In genomic region chr2:58432491-58433166, GRCh38 we compare ENCODE assay signal across 27 cellular contexts.
DNase-seq lines count a peak whose midpoint lies in the region; ATAC-seq, FAIRE-seq and TF ChIP-seq lines count a peak whose summit lies in the region.
"Had no signal": no experiment of that assay in that cellular context is flagged by ENCODE, and none has a peak within 500 bp of the region (broad histone marks: within the 10 kb centered on the region; RNA-seq: fewer than 3 reads in every experiment).

No MANE protein-coding gene starts in this region.

- H4K91ac ChIP-seq in H1 (replicated peaks; ENCODE audit: insufficient read length, low read length), result no peak overlapping the region

- H3K14ac ChIP-seq in H1 (ENCODE audit: insufficient read length), result no peak overlapping the region

- no peak for FAIRE-seq in H1 (lab: Jason Lieb, UNC)
- FAIRE-seq: HepG2, K562, RCC 7860 had no signal

- H3K79me2 ChIP-seq in H1 (ENCODE audit: control insufficient read depth in 1 of 2, insufficient read depth in 2 of 2, low read length in 2 of 2), result no peaks in the 10 kb centered on the region; a peak in 1 of 4 replicates

- no peak overlapping the region for H3K4me3 Mint-ChIP-seq in osteocyte (ENCODE audit: unreplicated experiment)
- H3K4me3 Mint-ChIP-seq in stimulated activated naive B cell treated with anti-CD40 and anti-IgM and Interleukin-4, amounts not matched to agents 10 μg/mL and 1 μg/mL and 100 μg/mL, for 72 hours, result no peak overlapping the region
- H3K4me3 Mint-ChIP-seq in chondrocyte (ENCODE audit: unreplicated experiment), result no peak overlapping the region
- H3K4me3 Mint-ChIP-seq: CD4-positive, alpha-beta T cell had no signal

- no peak overlapping the region for H3K23ac ChIP-seq in H1 (ENCODE audit: insufficient read length)

- H4K20me1 ChIP-seq in H1 (replicated peaks in 1 of 2; ENCODE audit: control insufficient read depth in 1 of 2, insufficient read depth in 2 of 2, low read length in 2 of 2), result no peaks in the 10 kb centered on the region
- H4K20me1 ChIP-seq: BLaER1 had no signal

- WGBS in H1 (ENCODE audit: extremely low coverage in 1 of 2, insufficient coverage in 1 of 2, insufficient read length in 1 of 2, insufficient replicate concordance in 2 of 2, low coverage in 1 of 2, low lambda C conversion rate in 2 of 2, missing lambda C conversion rate in 1 of 2), 2 experiments, result 90 to 100% methylated on average over 2 to 3 of the region's 3 CpGs

- 0 out of 2 replicates have a peak overlapping the region, but pooled peaks have one; percentile 7 for H2BK15ac ChIP-seq in H1 (ENCODE audit: low read length)

- intact Hi-C loops in mucosa of descending colon (cut with DNase I, micrococcal nuclease), result no loop called here

- no peak overlapping the region for H3K4ac ChIP-seq in H1 (replicated peaks; ENCODE audit: insufficient read length, low read depth, low read length)

- H3K4me1 Mint-ChIP-seq in osteocyte (ENCODE audit: unreplicated experiment) (peaks cover 7% of the 10 kb centered on the region), chondrocyte (ENCODE audit: low read depth) (peaks cover 8% of the 10 kb centered on the region)
- H3K4me1 Mint-ChIP-seq in stimulated activated naive B cell treated with anti-CD40 and anti-IgM and Interleukin-4, amounts not matched to agents 10 μg/mL and 1 μg/mL and 100 μg/mL, for 72 hours, result peaks cover 2 to 6% of the 10 kb centered on the region in 2 donors

- no peak for TF ChIP-seq EP300 in H1 (IDR thresholded peaks at IDR 0.05; ENCODE audit: borderline replicate concordance in 1 of 2, low read depth in 2 of 2, low read length in 2 of 2)

- H3K23me2 ChIP-seq in H1 (ENCODE audit: low read depth, low read length), result peaks cover 7% of the 10 kb centered on the region

- no peaks in the 10 kb centered on the region for H3K79me1 ChIP-seq in H1 (ENCODE audit: low read depth, low read length)

- H3K27ac Mint-ChIP-seq in osteocyte (ENCODE audit: unreplicated experiment) (no peak overlapping the region), chondrocyte (ENCODE audit: unreplicated experiment) (no peak overlapping the region)
- no peak overlapping the region for H3K27ac Mint-ChIP-seq in stimulated activated naive B cell treated with anti-CD40 and anti-IgM and Interleukin-4, amounts not matched to agents 10 μg/mL and 1 μg/mL and 100 μg/mL, for 72 hours
- H3K27ac Mint-ChIP-seq: CD4-positive, alpha-beta T cell had no signal

- no peak overlapping the region for H2BK5ac ChIP-seq in H1 (ENCODE audit: low read depth, low read length)

- H3K27ac ChIP-seq in H1 (ENCODE audit: low read depth, low read length), result no peak overlapping the region
- H3K27ac ChIP-seq: 22Rv1, BLaER1, SJCRH30 had no signal

- no peaks in the 10 kb centered on the region for H3K9me3 Mint-ChIP-seq in osteocyte (ENCODE audit: unreplicated experiment)
- no peaks in the 10 kb centered on the region for H3K9me3 Mint-ChIP-seq in stimulated activated naive B cell treated with anti-CD40 and anti-IgM and Interleukin-4, amounts not matched to agents 10 μg/mL and 1 μg/mL and 100 μg/mL, for 72 hours
- no peaks in the 10 kb centered on the region for H3K9me3 Mint-ChIP-seq in chondrocyte (ENCODE audit: low read depth)
- H3K9me3 Mint-ChIP-seq: CD4-positive, alpha-beta T cell had no signal

- ATAC-seq in mucosa of descending colon, result peak; percentile 89
- ATAC-seq in stimulated activated naive B cell treated with anti-CD40 and anti-IgM and Interleukin-4, amounts not matched to agents 10 μg/mL and 1 μg/mL and 100 μg/mL, for 72 hours (replicated peaks), result no peak
- ATAC-seq: HepG2, K562 had no signal

- H3K9me3 ChIP-seq in H1 (ENCODE audit: insufficient read depth in 2 of 2, low read depth in 1 of 2, low read length in 1 of 2), result no peaks in the 10 kb centered on the region
- no peaks in the 10 kb centered on the region for H3K9me3 ChIP-seq in mucosa of descending colon
- H3K9me3 ChIP-seq: BLaER1, SJCRH30 had no signal

- TF ChIP-seq RAD21 in H1 (IDR thresholded peaks at IDR 0.05 in 1 of 2, conservative IDR thresholded peaks at IDR 0.05 in 1 of 2; ENCODE audit: low read depth in 2 of 2, low read length in 2 of 2), result no peak

- peaks cover 54% of the 10 kb centered on the region for H3K27me3 Mint-ChIP-seq in osteocyte (ENCODE audit: unreplicated experiment)
- peaks cover 19 to 24% of the 10 kb centered on the region in 2 donors for H3K27me3 Mint-ChIP-seq in stimulated activated naive B cell treated with anti-CD40 and anti-IgM and Interleukin-4, amounts not matched to agents 10 μg/mL and 1 μg/mL and 100 μg/mL, for 72 hours
- H3K27me3 Mint-ChIP-seq in chondrocyte (ENCODE audit: low read depth), result peaks cover 2% of the 10 kb centered on the region

- no peaks in the 10 kb centered on the region for H3K27me3 ChIP-seq in H1 (replicated peaks in 1 of 4; ENCODE audit: control insufficient read depth in 3 of 4, extremely low read depth in 1 of 4, insufficient read depth in 3 of 4, low read length in 3 of 4)
- H3K27me3 ChIP-seq: BLaER1, SJCRH30 had no signal

- no peak for TF ChIP-seq POLR2A in H1 (IDR thresholded peaks at IDR 0.05; ENCODE audit: control extremely low read depth in 1 of 2, low read depth in 2 of 2, low read length in 2 of 2)

- no peak overlapping the region; the same call in 1 of the 2 replicates for H3K18ac ChIP-seq in H1 (ENCODE audit: extremely low read depth, low read length)

- DNase-seq in NCI-H446 treated with DMSO at 0.1 percent for 48 hours (lab: John Stamatoyannopoulos, UW) (peak; percentile 1), NCI-H446 (lab: John Stamatoyannopoulos, UW) (no peak), H1 (ENCODE audit: low read depth in 1 of 2, low spot score in 2 of 2) (no peak), mucosa of descending colon (peak in 2 of 3 donors; percentile 27 to 39), osteocyte (ENCODE audit: extremely low spot score, unreplicated experiment) (no peak), chondrocyte (ENCODE audit: low spot score) (no peak)
- no peak for DNase-seq in stimulated activated naive B cell treated with anti-CD40 and anti-IgM and Interleukin-4, amounts not matched to agents 10 μg/mL and 1 μg/mL and 100 μg/mL, for 72 hours
- no peak for DNase-seq in stimulated activated CD8-positive, alpha-beta memory T cell treated with anti-CD3 and anti-CD28 coated beads, Interleukin-4, amount 100 ng/mL, for 48 hours
- DNase-seq: ACHN; CD4-positive, alpha-beta T cell; COR-L47; DMS79; H7; MM.1S; NCI-H1048; NCI-H1436; NCI-H187 treated with DMSO at 0.1 percent for 48 hours; NCI-H2227 treated with DMSO at 0.1 percent for 48 hours; NCI-H524 treated with DMSO at 0.1 percent for 48 hours; NCI-H82; OCI-M1; SJCRH30 had no signal

- no peak overlapping the region for H2BK120ac ChIP-seq in H1 (replicated peaks; ENCODE audit: low read depth, low read length)

- H3K4me1 ChIP-seq in H1 (replicated peaks in 1 of 4; ENCODE audit: control insufficient read depth in 3 of 4, insufficient read depth in 4 of 4, low read length in 3 of 4), result peaks cover 0 to 12% (median 4%) of the 10 kb centered on the region in 4 experiments; a peak in 3 of 7 replicates
- H3K4me1 ChIP-seq in mucosa of descending colon (ENCODE audit: low read depth), result peaks cover 2% of the 10 kb centered on the region
- H3K4me1 ChIP-seq: BLaER1, SJCRH30 had no signal

- no peak overlapping the region; the same call in 1 of the 2 replicates for H2BK20ac ChIP-seq in H1 (ENCODE audit: low read length)

- H4K8ac ChIP-seq in H1 (ENCODE audit: extremely low read depth, insufficient read depth, low read length), result no peak overlapping the region

- CTCF ChIA-PET in H1 (lab: Charles Lee; ENCODE audit: partially characterized antibody), result interaction anchor here (3.6 to 3.7 kb wide), 2 partner anchors 11 to 16 kb away, joined by 10 to 12 read pairs; no protein-coding TSS in a partner anchor

- H3K36me3 Mint-ChIP-seq in osteocyte (ENCODE audit: unreplicated experiment) (no peaks in the 10 kb centered on the region), chondrocyte (ENCODE audit: low read depth) (no peaks in the 10 kb centered on the region)
- no peaks in the 10 kb centered on the region for H3K36me3 Mint-ChIP-seq in stimulated activated naive B cell treated with anti-CD40 and anti-IgM and Interleukin-4, amounts not matched to agents 10 μg/mL and 1 μg/mL and 100 μg/mL, for 72 hours

- H3K36me3 ChIP-seq in H1 (ENCODE audit: control insufficient read depth in 2 of 4, insufficient read depth in 4 of 4, low read length in 3 of 4) (no peaks in the 10 kb centered on the region), mucosa of descending colon (ENCODE audit: low read depth) (no peaks in the 10 kb centered on the region)
- H3K36me3 ChIP-seq: BLaER1, SJCRH30 had no signal

- H3K4me3 ChIP-seq in H1 (ENCODE audit: extremely low read depth in 1 of 4, insufficient read depth in 2 of 4, low read depth in 3 of 4, low read length in 4 of 4) (no peak overlapping the region), mucosa of descending colon (no peak overlapping the region)
- H3K4me3 ChIP-seq: BLaER1, K562, SJCRH30 had no signal

- no peak overlapping the region for H2AFZ ChIP-seq in H1 (ENCODE audit: low read length)

- no peak overlapping the region for H2AK5ac ChIP-seq in H1 (ENCODE audit: low read depth, low read length)

- H3K4me2 ChIP-seq in H1 (ENCODE audit: insufficient read depth in 1 of 2, low read depth in 2 of 2, low read length in 2 of 2), result no peak overlapping the region
- H3K4me2 ChIP-seq: BLaER1 had no signal

- H4K5ac ChIP-seq in H1 (ENCODE audit: insufficient read length, low read depth, low read length), result no peak overlapping the region

- no peak overlapping the region for H3K56ac ChIP-seq in H1 (replicated peaks; ENCODE audit: insufficient read length, low read depth, low read length)

- POLR2A ChIA-PET in H1 (lab: Charles Lee; ENCODE audit: partially characterized antibody), result no interaction called here

- no peak overlapping the region for H3K9ac ChIP-seq in H1 (replicated peaks in 1 of 4; ENCODE audit: extremely low read depth in 1 of 4, low read depth in 3 of 4, low read length in 3 of 4)
- H3K9ac ChIP-seq: BLaER1 had no signal

- H2BK12ac ChIP-seq in H1 (ENCODE audit: low read depth, low read length), result peak overlapping the region; percentile 69; the same call in 1 of the 2 replicates

- TF ChIP-seq CTCF in H1 (IDR thresholded peaks at IDR 0.05; ENCODE audit: control extremely low read depth in 1 of 3, insufficient read depth in 1 of 3, low read depth in 1 of 3, low read length in 3 of 3) (no peak), mucosa of descending colon (IDR thresholded peaks at IDR 0.05) (no peak), osteocyte (IDR thresholded peaks at IDR 0.05) (no peak), chondrocyte (IDR thresholded peaks at IDR 0.05) (no peak)

TF ChIP-seq in H1, 55 proteins besides CTCF, POLR2A, EP300 and RAD21 (continues in another document):
- TF ChIP-seq TEAD4 (IDR thresholded peaks at IDR 0.05; ENCODE audit: low read depth, low read length), result no peak
- TF ChIP-seq SIX5 (IDR thresholded peaks at IDR 0.05; ENCODE audit: low read depth, low read length), result no peak
- no peak for TF ChIP-seq SRF (IDR thresholded peaks at IDR 0.05; ENCODE audit: low read depth, low read length)
- no peak for TF ChIP-seq BACH1 (IDR thresholded peaks at IDR 0.05; ENCODE audit: low read length)
- TF ChIP-seq CBX5 (IDR thresholded peaks at IDR 0.05; ENCODE audit: low read depth, low read length), result no peak
- no peak for TF ChIP-seq CEBPB (IDR thresholded peaks at IDR 0.05; ENCODE audit: low read depth, low read length)
- TF ChIP-seq EGR1 (IDR thresholded peaks at IDR 0.05; ENCODE audit: borderline replicate concordance, low read depth, low read length), result no peak
- no peak for TF ChIP-seq SP1 (IDR thresholded peaks at IDR 0.05; ENCODE audit: low read depth, low read length)

Comparison
In these comparisons a context has a peak if more than half of its experiments do, and no peak if none do; other contexts are left out.
1. DNase-seq: peak in NCI-H446 treated with DMSO at 0.1 percent for 48 hours (single experiment) and mucosa of descending colon (2 of 3); none in NCI-H446 (0 of 2), H1 (0 of 2), osteocyte (single experiment), stimulated activated naive B cell treated with anti-CD40 and anti-IgM and Interleukin-4, amounts not matched to agents 10 μg/mL and 1 μg/mL and 100 μg/mL, for 72 hours (single experiment), stimulated activated CD8-positive, alpha-beta memory T cell treated with anti-CD3 and anti-CD28 coated beads, Interleukin-4, amount 100 ng/mL, for 48 hours (single experiment) and chondrocyte (single experiment).